ENCODE assay signal across 19 cellular contexts in genomic region chr11:78647986-78648875, GRCh38.
DNase-seq lines count a peak whose midpoint lies in the region; ATAC-seq and TF ChIP-seq lines count a peak whose summit lies in the region.
"Had no signal": no experiment of that assay in that cellular context is flagged by ENCODE, and none has a peak within 500 bp of the region (broad histone marks: within the 10 kb centered on the region; RNA-seq: fewer than 3 reads in every experiment).

No MANE protein-coding gene starts in this region.

- no peaks in the 10 kb centered on the region for H3K27me3 Mint-ChIP-seq in activated CD8-positive, alpha-beta memory T cell treated with anti-CD3 and anti-CD28 coated beads, Interleukin-2, amount 10 ng/mL, durations not matched to agents 7 days and 5 days
- H3K27me3 Mint-ChIP-seq in osteocyte (ENCODE audit: unreplicated experiment), result no peaks in the 10 kb centered on the region

- intact Hi-C loops in dorsolateral prefrontal cortex (cut with DNase I), result loop anchor here (5.0 to 10.0 kb wide), 7 partner anchors 69 to 844 kb away; no protein-coding TSS in a partner anchor

- no peak overlapping the region for H3K27ac ChIP-seq in dorsolateral prefrontal cortex
- H3K27ac ChIP-seq: KMS-11, prostate gland, thyroid gland had no signal

- no peak for TF ChIP-seq CTCF in osteocyte (IDR thresholded peaks at IDR 0.05)
- TF ChIP-seq CTCF in dorsolateral prefrontal cortex (IDR thresholded peaks at IDR 0.05 in 54 of 56, conservative IDR thresholded peaks at IDR 0.05 in 2 of 56; ENCODE audit: low read depth in 1 of 56, partially characterized antibody in 56 of 56), result no peak

- peak; percentile 37 for DNase-seq in activated CD8-positive, alpha-beta memory T cell treated with anti-CD3 and anti-CD28 coated beads, Interleukin-2, amount 10 ng/mL, durations not matched to agents 7 days and 5 days
- DNase-seq in activated CD8-positive, alpha-beta memory T cell treated with anti-CD3 and anti-CD28 coated beads, Interleukin-2, amount 50 U/mL, for 48 hours, result no peak
- peak; percentile 19 for DNase-seq in NCI-H187 treated with DMSO at 0.1 percent for 48 hours (lab: John Stamatoyannopoulos, UW)
- peak; percentile 28 for DNase-seq in NCI-H774 (lab: John Stamatoyannopoulos, UW)
- DNase-seq in osteocyte (ENCODE audit: extremely low spot score, unreplicated experiment), result peak; percentile 53
- DNase-seq in ureter (ENCODE audit: low spot score), result no peak
- no peak for DNase-seq in KG1 (lab: John Stamatoyannopoulos, UW)
- no peak for DNase-seq in dorsolateral prefrontal cortex
- DNase-seq: activated CD4-positive, alpha-beta T cell treated with anti-CD3 and anti-CD28 coated beads for 36 hours; activated naive CD8-positive, alpha-beta T cell treated with anti-CD3 and anti-CD28 coated beads, Interleukin-2, amount 50 U/mL, for 24 hours; glutamatergic neuron; NCI-H446; stimulated activated CD4-positive, alpha-beta T cell treated with anti-CD3 and anti-CD28 coated beads, Interleukin-2, amount 100 ng/mL, for 24 hours; stimulated activated naive CD4-positive, alpha-beta T cell; thyroid gland had no signal

- no peaks in the 10 kb centered on the region for H3K36me3 Mint-ChIP-seq in activated CD8-positive, alpha-beta memory T cell treated with anti-CD3 and anti-CD28 coated beads, Interleukin-2, amount 10 ng/mL, durations not matched to agents 7 days and 5 days
- no peaks in the 10 kb centered on the region for H3K36me3 Mint-ChIP-seq in osteocyte (ENCODE audit: unreplicated experiment)
- H3K36me3 Mint-ChIP-seq: brain had no signal

- H3K9me3 Mint-ChIP-seq in activated CD8-positive, alpha-beta memory T cell treated with anti-CD3 and anti-CD28 coated beads, Interleukin-2, amount 10 ng/mL, durations not matched to agents 7 days and 5 days (ENCODE audit: low read depth), result no peaks in the 10 kb centered on the region
- H3K9me3 Mint-ChIP-seq in osteocyte (ENCODE audit: unreplicated experiment), result no peaks in the 10 kb centered on the region
- H3K9me3 Mint-ChIP-seq: activated naive CD8-positive, alpha-beta T cell treated with anti-CD3 and anti-CD28 coated beads, Interleukin-2, amount 50 U/mL, for 24 hours; brain had no signal

- peaks cover 11% of the 10 kb centered on the region for H3K4me1 Mint-ChIP-seq in activated CD8-positive, alpha-beta memory T cell treated with anti-CD3 and anti-CD28 coated beads, Interleukin-2, amount 10 ng/mL, durations not matched to agents 7 days and 5 days
- H3K4me1 Mint-ChIP-seq in osteocyte (ENCODE audit: unreplicated experiment), result peaks cover 36% of the 10 kb centered on the region

- no peak overlapping the region for H3K4me3 ChIP-seq in dorsolateral prefrontal cortex
- H3K4me3 ChIP-seq: HAP-1, prostate gland, thyroid gland had no signal

- H3K27ac Mint-ChIP-seq in activated CD8-positive, alpha-beta memory T cell treated with anti-CD3 and anti-CD28 coated beads, Interleukin-2, amount 10 ng/mL, durations not matched to agents 7 days and 5 days, result no peak overlapping the region
- no peak overlapping the region for H3K27ac Mint-ChIP-seq in osteocyte (ENCODE audit: unreplicated experiment)
- H3K27ac Mint-ChIP-seq: activated CD4-positive, alpha-beta T cell treated with anti-CD3 and anti-CD28 coated beads for 36 hours; activated naive CD8-positive, alpha-beta T cell treated with anti-CD3 and anti-CD28 coated beads, Interleukin-2, amount 50 U/mL, for 24 hours had no signal

- CTCF ChIA-PET in activated CD8-positive, alpha-beta memory T cell treated with anti-CD3 and anti-CD28 coated beads, Interleukin-2, amount 10 ng/mL, durations not matched to agents 7 days and 5 days (lab: Charles Lee), result interaction anchor here (0.6 to 5.5 kb wide), 3 partner anchors 67 to 452 kb away, joined by 3 to 48 read pairs (median 30); no protein-coding TSS in a partner anchor

- H3K27me3 ChIP-seq in dorsolateral prefrontal cortex, result peaks cover 0 to 3% (median 0%) of the 10 kb centered on the region in 45 donors
- H3K27me3 ChIP-seq: thyroid gland had no signal

- H3K4me3 Mint-ChIP-seq in activated CD8-positive, alpha-beta memory T cell treated with anti-CD3 and anti-CD28 coated beads, Interleukin-2, amount 10 ng/mL, durations not matched to agents 7 days and 5 days, result no peak overlapping the region
- no peak overlapping the region for H3K4me3 Mint-ChIP-seq in osteocyte (ENCODE audit: unreplicated experiment)
- H3K4me3 Mint-ChIP-seq: activated CD4-positive, alpha-beta T cell treated with anti-CD3 and anti-CD28 coated beads for 36 hours; activated naive CD8-positive, alpha-beta T cell treated with anti-CD3 and anti-CD28 coated beads, Interleukin-2, amount 50 U/mL, for 24 hours; brain had no signal

- no peak for ATAC-seq in activated CD8-positive, alpha-beta memory T cell treated with anti-CD3 and anti-CD28 coated beads, Interleukin-2, amount 10 ng/mL, durations not matched to agents 7 days and 5 days
- ATAC-seq: activated CD4-positive, alpha-beta T cell treated with anti-CD3 and anti-CD28 coated beads for 36 hours; activated naive CD8-positive, alpha-beta T cell treated with anti-CD3 and anti-CD28 coated beads, Interleukin-2, amount 50 U/mL, for 24 hours had no signal

Comparison
In these comparisons a context has a peak if more than half of its experiments do, and no peak if none do; other contexts are left out.
1. DNase-seq: peak in activated CD8-positive, alpha-beta memory T cell treated with anti-CD3 and anti-CD28 coated beads, Interleukin-2, amount 10 ng/mL, durations not matched to agents 7 days and 5 days (single experiment), NCI-H187 treated with DMSO at 0.1 percent for 48 hours (single experiment), NCI-H774 (single experiment) and osteocyte (single experiment); none in activated CD8-positive, alpha-beta memory T cell treated with anti-CD3 and anti-CD28 coated beads, Interleukin-2, amount 50 U/mL, for 48 hours (single experiment), ureter (single experiment), KG1 (single experiment) and dorsolateral prefrontal cortex (0 of 10).